13 cellular contexts compared by ENCODE assay signal in the genomic region with DNA sequence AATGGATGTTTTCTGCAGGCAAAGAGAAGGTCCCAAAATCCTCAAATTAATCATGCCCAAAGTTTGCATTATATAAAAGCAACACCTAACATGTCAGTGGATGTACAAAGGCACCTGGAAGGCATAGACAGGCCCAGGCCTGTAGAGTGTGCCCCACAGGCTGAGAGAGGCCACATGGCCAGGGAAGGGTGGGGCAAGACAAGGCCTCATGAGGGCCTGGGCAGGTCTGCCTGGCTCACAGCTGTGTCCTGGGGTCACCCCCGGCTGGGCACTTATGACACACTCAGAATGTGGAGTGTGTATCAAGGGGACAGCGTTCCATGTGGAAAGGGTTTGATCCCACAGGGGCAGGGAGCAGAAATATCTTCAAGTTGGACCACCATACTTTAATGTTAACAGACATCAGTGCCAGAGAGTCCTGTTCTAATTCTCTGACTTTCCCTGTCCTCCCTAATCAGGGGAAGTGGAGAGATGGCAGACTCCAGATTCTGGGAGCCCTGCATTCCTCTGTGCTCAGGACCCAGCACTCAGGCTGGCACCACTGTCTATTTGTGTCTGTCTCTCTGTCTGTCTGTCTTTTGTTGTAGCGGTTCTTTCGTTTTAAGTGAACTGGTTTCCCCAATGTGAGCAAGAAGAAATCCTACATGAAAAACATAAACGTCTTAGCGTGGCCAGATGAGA.
DNase-seq lines count a peak whose midpoint lies in the region; ATAC-seq and TF ChIP-seq lines count a peak whose summit lies in the region.
"Had no signal": no experiment of that assay in that cellular context is flagged by ENCODE, and none has a peak within 500 bp of the region (broad histone marks: within the 10 kb centered on the region; RNA-seq: fewer than 3 reads in every experiment).

No MANE protein-coding gene starts in this region.

- H3K4me1 ChIP-seq in adipocyte (ENCODE audit: control insufficient read depth, insufficient read depth, low read length) (peaks cover 13% of the 10 kb centered on the region), left ventricle myocardium inferior (peaks cover 23% of the 10 kb centered on the region), spleen (peaks cover 0 to 10% (median 0%) of the 10 kb centered on the region in 6 donors)

- WGBS in spleen, 5 donors: 61 to 67% (median 63%) methylated on average over 6 of the region's 6 CpGs

- no peak for TF ChIP-seq POLR2A in spleen (IDR thresholded peaks at IDR 0.05)

- H3K9ac ChIP-seq in adipocyte (ENCODE audit: low read length): no peak overlapping the region

- H3K4me3 ChIP-seq in adipocyte (ENCODE audit: low read length) (no peak overlapping the region), left ventricle myocardium inferior (peak overlapping the region; percentile 44), spleen (no peak overlapping the region)

- DNase-seq in HPDE6-E6E7 (ENCODE audit: extremely low spot score): peak; percentile 91
- peak; percentile 13 for DNase-seq in adipocyte (ENCODE audit: low read depth)
- DNase-seq in left ventricle myocardium inferior: no peak
- no peak for DNase-seq in spleen
- DNase-seq in activated T-cell treated with anti-CD3 and anti-CD28 coated beads for 4 hours: no peak
- DNase-seq in G401 (ENCODE audit: low spot score): no peak
- no peak for DNase-seq in retina
- DNase-seq: activated naive CD4-positive, alpha-beta T cell treated with anti-CD3 and anti-CD28 coated beads, Interleukin-2, amount 10 ng/mL, durations not matched to agents 7 days and 5 days; AML-193; foreskin melanocyte; MM.1S; nephron progenitor cell had no signal

- in situ Hi-C loops in G401 (cut with HindIII; ENCODE audit: low sequenced_read_pairs): no loop called here

- H3K36me3 ChIP-seq in adipocyte (ENCODE audit: control insufficient read depth, insufficient read depth, low read length, severe bottlenecking) (no peaks in the 10 kb centered on the region), left ventricle myocardium inferior (no peaks in the 10 kb centered on the region), spleen (no peaks in the 10 kb centered on the region)

- H3K9me3 ChIP-seq in adipocyte (ENCODE audit: control insufficient read depth, low read length) (no peaks in the 10 kb centered on the region), left ventricle myocardium inferior (replicated peaks) (no peaks in the 10 kb centered on the region), spleen (no peaks in the 10 kb centered on the region)

- H3K27ac ChIP-seq in left ventricle myocardium inferior (replicated peaks) (peak overlapping the region; percentile 72), spleen (peak overlapping the region in 6 of 8 donors; percentile 48 to 63 (median 58))

- intact Hi-C loops in left ventricle myocardium inferior (cut with micrococcal nuclease) (loop anchor here (10.0 kb wide), 1 partner anchor 48 kb away; no protein-coding TSS in a partner anchor), spleen (cut with DNase I; ENCODE audit: low total_unique reads) (no loop called here)

- TF ChIP-seq CTCF in left ventricle myocardium inferior (IDR thresholded peaks at IDR 0.05; ENCODE audit: borderline replicate concordance) (no peak), spleen (IDR thresholded peaks at IDR 0.05 in 8 of 11, conservative IDR thresholded peaks at IDR 0.05 in 3 of 11) (no peak)

- ATAC-seq in GM19324 (IDR thresholded peaks at IDR 0.05; ENCODE audit: low FRiP score, unreplicated experiment): no peak

- H3K27me3 ChIP-seq in adipocyte (replicated peaks; ENCODE audit: control insufficient read depth, insufficient read depth, low read length) (peaks cover 19% of the 10 kb centered on the region), left ventricle myocardium inferior (ENCODE audit: low read depth) (no peaks in the 10 kb centered on the region), spleen (replicated peaks in 1 of 7) (no peaks in the 10 kb centered on the region)

Comparison
In these comparisons a context has a peak if more than half of its experiments do, and no peak if none do; other contexts are left out.
1. DNase-seq: peak in HPDE6-E6E7 (single experiment) and adipocyte (single experiment); none in left ventricle myocardium inferior (single experiment), spleen (single experiment), activated T-cell treated with anti-CD3 and anti-CD28 coated beads for 4 hours (single experiment), G401 (single experiment) and retina (single experiment).